In the genomic region with DNA sequence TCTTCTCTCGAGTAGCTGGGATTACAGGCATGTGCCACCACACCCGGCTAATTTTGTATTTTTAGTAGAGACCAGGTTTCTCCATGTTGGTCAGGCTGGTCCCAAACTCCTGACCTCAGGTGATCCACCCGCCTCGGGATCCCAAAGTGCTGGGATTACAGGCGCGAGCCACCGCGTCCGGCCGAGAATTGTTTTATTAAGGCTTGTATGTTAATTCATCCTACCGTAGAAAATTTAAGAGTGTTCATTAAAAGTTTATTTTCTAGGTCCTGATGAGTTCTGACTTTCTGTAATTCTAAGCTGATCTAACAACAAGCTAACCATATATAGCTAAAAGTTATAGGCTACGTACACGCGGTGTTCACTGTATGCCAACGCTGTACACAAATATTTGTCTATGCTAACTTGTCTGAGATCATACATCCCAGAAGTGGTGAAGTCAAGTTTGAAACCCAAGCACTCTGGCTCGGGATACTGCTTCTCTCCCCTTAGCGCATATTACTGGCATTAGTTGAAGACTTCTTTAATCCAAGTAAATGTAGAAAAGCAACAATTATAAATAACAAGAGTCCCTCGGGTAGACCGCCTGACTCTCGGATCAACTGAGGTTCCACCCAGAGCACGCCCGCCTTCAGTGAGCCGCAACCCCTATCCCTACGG, we compare ENCODE assay signal across 8 cellular contexts. TPM values are rescaled to one million over a fixed set of nuclear protein-coding genes. Genes with fewer than 3 reads are reported as not detected.
A peak's percentile ranks its signal among the peaks of the same experiment; 100 is the strongest.
DNase-seq lines count a peak whose midpoint lies in the region; ATAC-seq and TF ChIP-seq lines count a peak whose summit lies in the region.

No MANE protein-coding gene starts in this region.

- CTCF ChIA-PET in OCI-LY7 (lab: Charles Lee; ENCODE audit: unreplicated experiment) = no interaction called here

- H3K27me3 ChIP-seq in BLaER1 (no peaks in the 10 kb centered on the region), upper lobe of left lung (no peaks in the 10 kb centered on the region)

- DNase-seq in OCI-LY7 (ENCODE audit: low spot score) (no peak), dermis blood vessel endothelial cell (peak; percentile 62), lung microvascular endothelial cell (ENCODE audit: low read depth in 2 of 2) (peak; percentile 50 to 70), upper lobe of left lung (peak in 1 of 2 donors; percentile 48), SK-N-DZ (ENCODE audit: low spot score) (no peak)

- H3K79me2 ChIP-seq in OCI-LY7 (ENCODE audit: insufficient read depth, low read depth, low read length) = peaks cover 41% of the 10 kb centered on the region

- H3K9me3 ChIP-seq in BLaER1 (no peaks in the 10 kb centered on the region), OCI-LY7 (ENCODE audit: low read length) (no peaks in the 10 kb centered on the region), upper lobe of left lung (no peaks in the 10 kb centered on the region)

- peaks cover 34% of the 10 kb centered on the region for H4K20me1 ChIP-seq in BLaER1
- H4K20me1 ChIP-seq in OCI-LY7 (ENCODE audit: insufficient read depth, low read length) = peaks cover 3% of the 10 kb centered on the region; the same call in 1 of the 2 replicates

- 21 to 25% methylated on average over 24 of the region's 24 CpGs for WGBS in upper lobe of left lung, 2 donors

- intact Hi-C loops in OCI-LY7 (cut with micrococcal nuclease; ENCODE audit: unreplicated experiment) = loop anchor here (2.0 to 10.0 kb wide), 2 partner anchors 71 to 485 kb away; a partner anchor contains a TSS

- H3K4me3 ChIP-seq in BLaER1 (peak overlapping the region; percentile 81), OCI-LY7 (ENCODE audit: low read depth, low read length, poor library complexity, severe bottlenecking) (peak overlapping the region; percentile 86), upper lobe of left lung (peak overlapping the region; percentile 75 to 97 (median 92))

- H3K4me1 ChIP-seq in BLaER1 = peaks cover 21% of the 10 kb centered on the region
- peaks cover 15% of the 10 kb centered on the region for H3K4me1 ChIP-seq in OCI-LY7 (ENCODE audit: insufficient read depth, low read length, poor library complexity, severe bottlenecking)
- H3K4me1 ChIP-seq in upper lobe of left lung = peaks cover 14 to 26% (median 17%) of the 10 kb centered on the region in 4 donors

- H3K27ac ChIP-seq in BLaER1 (peak overlapping the region; percentile 86), OCI-LY7 (ENCODE audit: low read depth, low read length, poor library complexity, severe bottlenecking) (peak overlapping the region; percentile 41), upper lobe of left lung (peak overlapping the region; percentile 78 to 88 (median 85))

- TF ChIP-seq POLR2A in upper lobe of left lung (IDR thresholded peaks at IDR 0.05) = no peak

- BruUV-seq in OCI-LY7 (replicated peaks; lab: Mats Ljungman, UMichigan) = TSS peak; percentile 95

- no peak for TF ChIP-seq EP300 in upper lobe of left lung (IDR thresholded peaks at IDR 0.05)

- H3K9ac ChIP-seq in BLaER1 = peak overlapping the region; percentile 88

- no peak for TF ChIP-seq CTCF in OCI-LY7 (conservative IDR thresholded peaks at IDR 0.05; ENCODE audit: low read length)
- TF ChIP-seq CTCF in upper lobe of left lung (IDR thresholded peaks at IDR 0.05) = no peak

- H3K36me3 ChIP-seq in BLaER1 (peaks cover 27% of the 10 kb centered on the region), OCI-LY7 (ENCODE audit: insufficient read depth, low read length) (peaks cover 24% of the 10 kb centered on the region), upper lobe of left lung (peaks cover 0 to 4% (median under 1%) of the 10 kb centered on the region in 4 donors)

- ATAC-seq in GM19035 (IDR thresholded peaks at IDR 0.05; ENCODE audit: unreplicated experiment) = peak; percentile 48
- ATAC-seq in HG03159 (IDR thresholded peaks at IDR 0.05; ENCODE audit: unreplicated experiment) = peak; percentile 38
- peak; percentile 64 to 67 for ATAC-seq in upper lobe of left lung (ENCODE audit: low FRiP score in 2 of 2)

- H2AFZ ChIP-seq in OCI-LY7 (ENCODE audit: low read length) = peak overlapping the region; percentile 97

- H3K4me2 ChIP-seq in BLaER1 (peak overlapping the region; percentile 80), OCI-LY7 (ENCODE audit: low read length) (peak overlapping the region; percentile 83)

- no peaks in the 10 kb centered on the region for H3K9me2 ChIP-seq in OCI-LY7 (ENCODE audit: insufficient read depth, low read length)

- POLR2A ChIA-PET in OCI-LY7 (lab: Charles Lee) = interaction anchor here (1.0 to 1.4 kb wide), 6 partner anchors 11 to 81 kb away, joined by 3 to 4 read pairs (median 3); no protein-coding TSS in a partner anchor

RNA-seq across cellular contexts. Expression of a gene that starts 0.6 kb away (rescaled TPM):
- total RNA-seq in OCI-LY7 (2014; rRNA removed; shearing (Covaris generic)) = 32.6 and 33.9 TPM in 2 replicates
- 44.2 and 45.5 TPM in 2 replicates for total RNA-seq in OCI-LY7 (2022)
- 46.3 and 48.5 TPM in 2 replicates for total RNA-seq in dermis blood vessel endothelial cell
- total RNA-seq in lung microvascular endothelial cell = 29.2 and 30.3 TPM in 2 replicates
- total RNA-seq in upper lobe of left lung = 10 to 100 TPM in 5 of 6 donors, 1 to 10 TPM in 1; 9.4 to 36.7 (median 31.2) TPM
- polyA plus RNA-seq in SK-N-DZ (2014; cell fraction: cytosol; rRNA removed) = 128 and 131 TPM in 2 replicates
- polyA plus RNA-seq in SK-N-DZ (2014; cell fraction: nucleus; rRNA removed) = 61.6 and 78.8 TPM in 2 replicates

RNA-seq across cellular contexts. Expression of a gene that starts 13.8 kb away (rescaled TPM):
- total RNA-seq in OCI-LY7 (2014; rRNA removed; shearing (Covaris generic)) = 0.62 TPM in 1 of 2 replicates, not detected in the other
- total RNA-seq in OCI-LY7 (2022) (not detected in 2 replicates), dermis blood vessel endothelial cell (7.0 and 10.9 TPM in 2 replicates), lung microvascular endothelial cell (3.5 and 13.5 TPM in 2 replicates), upper lobe of left lung (1 to 10 TPM; 1.1 to 4.4 (median 3.2) TPM)
- not detected in 2 replicates for polyA plus RNA-seq in SK-N-DZ (2014; cell fraction: cytosol; rRNA removed)
- 0.30 TPM in 1 of 2 replicates, not detected in the other for polyA plus RNA-seq in SK-N-DZ (2014; cell fraction: nucleus; rRNA removed)

Comparison
In these comparisons a context has a peak if more than half of its experiments do, and no peak if none do; other contexts are left out.
1. DNase-seq: peak in dermis blood vessel endothelial cell (single experiment) and lung microvascular endothelial cell (2 of 2); none in OCI-LY7 (single experiment) and SK-N-DZ (single experiment).
2. Peak in every context shown above with its lines, with median percentiles within 50 percentile points of each other: H3K27ac ChIP-seq, H3K4me3 ChIP-seq and ATAC-seq.